32 cellular contexts compared by ENCODE assay signal in genomic region chr11:56396047-56396446, GRCh38. TPM values are rescaled to one million over a fixed set of nuclear protein-coding genes. Genes with fewer than 3 reads are reported as not detected.
DNase-seq lines count a peak whose midpoint lies in the region; ATAC-seq and TF ChIP-seq lines count a peak whose summit lies in the region.
"Had no signal": no experiment of that assay in that cellular context is flagged by ENCODE, and none has a peak within 500 bp of the region (broad histone marks: within the 10 kb centered on the region; RNA-seq: fewer than 3 reads in every experiment).

No MANE protein-coding gene starts in this region.

- DNase-seq in HT-29 (ENCODE audit: low spot score) (peak; percentile 47), OCI-M1 (lab: John Stamatoyannopoulos, UW) (peak; percentile 10), iPS DF 19.7 (ENCODE audit: low read depth, low spot score) (peak; percentile 1), GM10266 (ENCODE audit: extremely low spot score) (no peak)
- DNase-seq in activated T-helper 2 cell treated with anti-CD3 and anti-CD28 coated beads, Interferon-gamma antibody, Interleukin-2, Interleukin-4, amounts not matched to agents 10 μg/mL and 5 μg/mL and 100 μg/mL, durations not matched to agents 14 hours and 24 hours and 36 hours (ENCODE audit: low spot score) = no peak
- DNase-seq: activated CD4-positive, alpha-beta memory T cell treated with anti-CD3 and anti-CD28 coated beads for 36 hours; activated CD8-positive, alpha-beta memory T cell treated with anti-CD3 and anti-CD28 coated beads, Interleukin-2, amount 50 U/mL, for 4 hours; activated naive CD4-positive, alpha-beta T cell treated with anti-CD3 and anti-CD28 coated beads, Interleukin-2, amount 10 ng/mL, durations not matched to agents 7 days and 5 days; DMS153; effector CD4-positive, alpha-beta T cell; erythroblast; glutamatergic neuron; left colon; mammary epithelial cell; NCI-H2029 treated with DMSO at 0.1 percent for 48 hours; NCI-H226; NCI-H82; PC-9; SHP77; stimulated activated CD4-positive, alpha-beta T cell treated with anti-CD3 and anti-CD28 coated beads, Interleukin-2, amount 100 ng/mL, for 24 hours; T-cell had no signal

- ATAC-seq in HG02981 (IDR thresholded peaks at IDR 0.05; ENCODE audit: unreplicated experiment) = no peak
- ATAC-seq in GM21576 (IDR thresholded peaks at IDR 0.05; ENCODE audit: unreplicated experiment) = no peak
- ATAC-seq: activated CD4-positive, CD25-positive, alpha-beta regulatory T cell treated with anti-CD3 and anti-CD28 coated beads, Interleukin-2, amount 50 U/mL, for 24 hours; left colon; T-cell had no signal

- no peak overlapping the region for H3K4me3 Mint-ChIP-seq in activated T-helper 2 cell treated with anti-CD3 and anti-CD28 coated beads, Interferon-gamma antibody, Interleukin-2, Interleukin-4, amounts not matched to agents 10 μg/mL and 5 μg/mL and 100 μg/mL, durations not matched to agents 14 hours and 24 hours and 36 hours (ENCODE audit: low read depth)
- H3K4me3 Mint-ChIP-seq: activated CD4-positive, alpha-beta memory T cell treated with anti-CD3 and anti-CD28 coated beads for 36 hours; activated naive CD4-positive, alpha-beta T cell treated with anti-CD3 and anti-CD28 coated beads, Interleukin-2, amount 10 ng/mL, durations not matched to agents 7 days and 5 days; activated T-helper 1 cell treated with anti-CD3 and anti-CD28 coated beads, Interleukin-12 subunit alpha, Interleukin-12 subunit beta, Interleukin-2, Interleukin-4 antibody, amounts not matched to agents 30 ng/mL and 10 ng/mL and 1 ng/mL, durations not matched to agents 14 hours and 24 hours and 36 hours; T-cell; type B pancreatic cell had no signal

- TF ChIP-seq CTCF in C4-2B (conservative IDR thresholded peaks at IDR 0.05) (peak; percentile 50), GM10266 (IDR thresholded peaks at IDR 0.05; ENCODE audit: control insufficient read depth, insufficient read depth, low read depth, missing control alignments) (no peak)

- H3K27ac ChIP-seq in C4-2B = no peak overlapping the region
- H3K27ac ChIP-seq: parathyroid adenoma, PC-9, right atrium auricular region had no signal

- H3K4me1 Mint-ChIP-seq in activated T-helper 2 cell treated with anti-CD3 and anti-CD28 coated beads, Interferon-gamma antibody, Interleukin-2, Interleukin-4, amounts not matched to agents 10 μg/mL and 5 μg/mL and 100 μg/mL, durations not matched to agents 14 hours and 24 hours and 36 hours (ENCODE audit: low read depth) = no peaks in the 10 kb centered on the region
- H3K4me1 Mint-ChIP-seq: activated naive CD4-positive, alpha-beta T cell treated with anti-CD3 and anti-CD28 coated beads, Interleukin-2, amount 10 ng/mL, durations not matched to agents 7 days and 5 days; T-cell had no signal

- no peaks in the 10 kb centered on the region for H3K27me3 Mint-ChIP-seq in activated T-helper 2 cell treated with anti-CD3 and anti-CD28 coated beads, Interferon-gamma antibody, Interleukin-2, Interleukin-4, amounts not matched to agents 10 μg/mL and 5 μg/mL and 100 μg/mL, durations not matched to agents 14 hours and 24 hours and 36 hours (ENCODE audit: low read depth)
- H3K27me3 Mint-ChIP-seq: activated CD4-positive, alpha-beta memory T cell treated with anti-CD3 and anti-CD28 coated beads for 36 hours; activated naive CD4-positive, alpha-beta T cell treated with anti-CD3 and anti-CD28 coated beads, Interleukin-2, amount 10 ng/mL, durations not matched to agents 7 days and 5 days; T-cell; type B pancreatic cell had no signal

- intact Hi-C loops in activated T-helper 2 cell treated with anti-CD3 and anti-CD28 coated beads, Interferon-gamma antibody, Interleukin-2, Interleukin-4, amounts not matched to agents 10 μg/mL and 5 μg/mL and 100 μg/mL, durations not matched to agents 14 hours and 24 hours and 36 hours (cut with micrococcal nuclease) = no loop called here

- no peaks in the 10 kb centered on the region for H3K36me3 Mint-ChIP-seq in activated T-helper 2 cell treated with anti-CD3 and anti-CD28 coated beads, Interferon-gamma antibody, Interleukin-2, Interleukin-4, amounts not matched to agents 10 μg/mL and 5 μg/mL and 100 μg/mL, durations not matched to agents 14 hours and 24 hours and 36 hours (ENCODE audit: low read depth)
- H3K36me3 Mint-ChIP-seq: activated CD4-positive, alpha-beta memory T cell treated with anti-CD3 and anti-CD28 coated beads for 36 hours; activated naive CD4-positive, alpha-beta T cell treated with anti-CD3 and anti-CD28 coated beads, Interleukin-2, amount 10 ng/mL, durations not matched to agents 7 days and 5 days; T-cell; type B pancreatic cell had no signal

- H3K9me3 Mint-ChIP-seq in activated T-helper 2 cell treated with anti-CD3 and anti-CD28 coated beads, Interferon-gamma antibody, Interleukin-2, Interleukin-4, amounts not matched to agents 10 μg/mL and 5 μg/mL and 100 μg/mL, durations not matched to agents 14 hours and 24 hours and 36 hours = peaks cover 18% of the 10 kb centered on the region
- H3K9me3 Mint-ChIP-seq: activated T-helper 1 cell treated with anti-CD3 and anti-CD28 coated beads, Interleukin-12 subunit alpha, Interleukin-12 subunit beta, Interleukin-2, Interleukin-4 antibody, amounts not matched to agents 30 ng/mL and 10 ng/mL and 1 ng/mL, durations not matched to agents 14 hours and 24 hours and 36 hours; type B pancreatic cell had no signal

- H3K27ac Mint-ChIP-seq in activated T-helper 2 cell treated with anti-CD3 and anti-CD28 coated beads, Interferon-gamma antibody, Interleukin-2, Interleukin-4, amounts not matched to agents 10 μg/mL and 5 μg/mL and 100 μg/mL, durations not matched to agents 14 hours and 24 hours and 36 hours = no peak overlapping the region
- H3K27ac Mint-ChIP-seq: activated CD4-positive, alpha-beta memory T cell treated with anti-CD3 and anti-CD28 coated beads for 36 hours; activated naive CD4-positive, alpha-beta T cell treated with anti-CD3 and anti-CD28 coated beads, Interleukin-2, amount 10 ng/mL, durations not matched to agents 7 days and 5 days; activated T-helper 1 cell treated with anti-CD3 and anti-CD28 coated beads, Interleukin-12 subunit alpha, Interleukin-12 subunit beta, Interleukin-2, Interleukin-4 antibody, amounts not matched to agents 30 ng/mL and 10 ng/mL and 1 ng/mL, durations not matched to agents 14 hours and 24 hours and 36 hours; T-cell; type B pancreatic cell had no signal

RNA-seq across cellular contexts. Expression of gene OR5AL1, which starts 16.4 kb away (rescaled TPM):
- not detected in 2 replicates for total RNA-seq in HT-29 (2014; rRNA removed; shearing (Covaris generic))
- total RNA-seq in activated T-helper 2 cell treated with anti-CD3 and anti-CD28 coated beads, Interferon-gamma antibody, Interleukin-2, Interleukin-4, amounts not matched to agents 10 μg/mL and 5 μg/mL and 100 μg/mL, durations not matched to agents 14 hours and 24 hours and 36 hours = not detected in 2 replicates
- total RNA-seq: activated CD4-positive, alpha-beta memory T cell treated with anti-CD3 and anti-CD28 coated beads for 36 hours; activated T-helper 1 cell treated with anti-CD3 and anti-CD28 coated beads, Interleukin-12 subunit alpha, Interleukin-12 subunit beta, Interleukin-2, Interleukin-4 antibody, amounts not matched to agents 30 ng/mL and 10 ng/mL and 1 ng/mL, durations not matched to agents 14 hours and 24 hours and 36 hours; bronchial epithelial cell; left colon; LHCN-M2; mammary epithelial cell; PC-9; right atrium auricular region; smooth muscle cell; T-cell had no signal

RNA-seq across cellular contexts. Expression of gene OR8U1, which starts 20.6 kb away (rescaled TPM):
- total RNA-seq in HT-29 (2014; rRNA removed; shearing (Covaris generic)) = not detected in 2 replicates
- not detected in 2 replicates for total RNA-seq in activated T-helper 2 cell treated with anti-CD3 and anti-CD28 coated beads, Interferon-gamma antibody, Interleukin-2, Interleukin-4, amounts not matched to agents 10 μg/mL and 5 μg/mL and 100 μg/mL, durations not matched to agents 14 hours and 24 hours and 36 hours
- total RNA-seq: activated CD4-positive, alpha-beta memory T cell treated with anti-CD3 and anti-CD28 coated beads for 36 hours; activated T-helper 1 cell treated with anti-CD3 and anti-CD28 coated beads, Interleukin-12 subunit alpha, Interleukin-12 subunit beta, Interleukin-2, Interleukin-4 antibody, amounts not matched to agents 30 ng/mL and 10 ng/mL and 1 ng/mL, durations not matched to agents 14 hours and 24 hours and 36 hours; bronchial epithelial cell; left colon; LHCN-M2; mammary epithelial cell; PC-9; right atrium auricular region; smooth muscle cell; T-cell had no signal

RNA-seq across cellular contexts. Expression of gene OR8J1, which starts 42.0 kb away (rescaled TPM):
- total RNA-seq in HT-29 (2014; rRNA removed; shearing (Covaris generic)) = not detected in 2 replicates
- not detected in 2 replicates for total RNA-seq in activated T-helper 2 cell treated with anti-CD3 and anti-CD28 coated beads, Interferon-gamma antibody, Interleukin-2, Interleukin-4, amounts not matched to agents 10 μg/mL and 5 μg/mL and 100 μg/mL, durations not matched to agents 14 hours and 24 hours and 36 hours
- total RNA-seq: activated CD4-positive, alpha-beta memory T cell treated with anti-CD3 and anti-CD28 coated beads for 36 hours; activated T-helper 1 cell treated with anti-CD3 and anti-CD28 coated beads, Interleukin-12 subunit alpha, Interleukin-12 subunit beta, Interleukin-2, Interleukin-4 antibody, amounts not matched to agents 30 ng/mL and 10 ng/mL and 1 ng/mL, durations not matched to agents 14 hours and 24 hours and 36 hours; bronchial epithelial cell; left colon; LHCN-M2; mammary epithelial cell; PC-9; right atrium auricular region; smooth muscle cell; T-cell had no signal

RNA-seq across cellular contexts. Expression of gene OR8K1, which starts 50.2 kb away (rescaled TPM):
- not detected in 2 replicates for total RNA-seq in HT-29 (2014; rRNA removed; shearing (Covaris generic))
- total RNA-seq in activated T-helper 2 cell treated with anti-CD3 and anti-CD28 coated beads, Interferon-gamma antibody, Interleukin-2, Interleukin-4, amounts not matched to agents 10 μg/mL and 5 μg/mL and 100 μg/mL, durations not matched to agents 14 hours and 24 hours and 36 hours = not detected in 2 replicates
- total RNA-seq: activated CD4-positive, alpha-beta memory T cell treated with anti-CD3 and anti-CD28 coated beads for 36 hours; activated T-helper 1 cell treated with anti-CD3 and anti-CD28 coated beads, Interleukin-12 subunit alpha, Interleukin-12 subunit beta, Interleukin-2, Interleukin-4 antibody, amounts not matched to agents 30 ng/mL and 10 ng/mL and 1 ng/mL, durations not matched to agents 14 hours and 24 hours and 36 hours; bronchial epithelial cell; left colon; LHCN-M2; mammary epithelial cell; PC-9; right atrium auricular region; smooth muscle cell; T-cell had no signal

Comparison
In these comparisons a context has a peak if more than half of its experiments do, and no peak if none do; other contexts are left out.
1. DNase-seq: peak in HT-29 (single experiment), OCI-M1 (single experiment) and iPS DF 19.7 (single experiment); none in activated T-helper 2 cell treated with anti-CD3 and anti-CD28 coated beads, Interferon-gamma antibody, Interleukin-2, Interleukin-4, amounts not matched to agents 10 μg/mL and 5 μg/mL and 100 μg/mL, durations not matched to agents 14 hours and 24 hours and 36 hours (single experiment) and GM10266 (single experiment).